In the genomic region with DNA sequence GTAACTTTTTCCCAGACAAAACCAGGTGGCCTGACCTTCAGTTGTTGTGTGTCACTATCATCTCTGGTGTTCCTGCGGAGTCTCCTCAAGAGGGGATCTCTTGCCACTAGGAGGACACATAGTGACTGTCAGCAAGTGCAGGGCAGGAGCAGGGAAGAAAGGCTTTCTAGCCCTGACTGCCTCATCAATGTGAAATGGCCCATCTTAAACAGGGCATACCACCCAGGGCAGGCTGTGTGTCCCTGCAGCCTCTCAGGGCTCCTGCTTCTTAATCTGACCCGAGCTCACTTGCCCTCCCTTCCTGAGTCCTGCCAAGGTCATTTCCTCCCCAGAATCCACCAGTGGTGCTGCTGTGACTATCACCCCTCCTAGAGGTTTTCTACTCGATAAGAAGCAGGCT, we compare ENCODE assay signal across 14 cellular contexts.
"Had no signal": no experiment of that assay in that cellular context is flagged by ENCODE, and none has a peak within 500 bp of the region (broad histone marks: within the 10 kb centered on the region; RNA-seq: fewer than 3 reads in every experiment).

No MANE protein-coding gene starts in this region.

- H3K4me3 ChIP-seq: hepatocyte, smooth muscle cell, tibial nerve had no signal

- H3K36me3 Mint-ChIP-seq: stimulated activated effector memory CD8-positive, alpha-beta T cell treated with anti-CD3 and anti-CD28 coated beads, Interleukin-12 subunit alpha, Interleukin-12 subunit beta, amount 100 ng/mL, for 72 hours had no signal

- H3K27ac Mint-ChIP-seq: activated CD8-positive, alpha-beta T cell treated with anti-CD3 and anti-CD28 coated beads for 36 hours; activated T-helper 1 cell treated with anti-CD3 and anti-CD28 coated beads, Interleukin-12 subunit alpha, Interleukin-12 subunit beta, Interleukin-2, Interleukin-4 antibody, amounts not matched to agents 30 ng/mL and 10 ng/mL and 1 ng/mL, durations not matched to agents 14 hours and 24 hours and 36 hours; stimulated activated effector memory CD8-positive, alpha-beta T cell treated with anti-CD3 and anti-CD28 coated beads, Interleukin-12 subunit alpha, Interleukin-12 subunit beta, amount 100 ng/mL, for 72 hours; T-helper 2 cell treated with Interferon-gamma antibody and Interleukin-4, amounts not matched to agents 5 μg/mL and 100 μg/mL, for 36 hours had no signal

- H3K36me3 ChIP-seq: tibial nerve, WERI-Rb-1 had no signal

- H3K27me3 ChIP-seq: tibial nerve had no signal

- H3K4me1 ChIP-seq: tibial nerve had no signal

- DNase-seq: activated CD4-positive, alpha-beta T cell treated with anti-CD3 and anti-CD28 coated beads for 4 hours; activated CD8-positive, alpha-beta memory T cell treated with anti-CD3 and anti-CD28 coated beads, Interleukin-2, amount 50 U/mL, for 4 hours; activated CD8-positive, alpha-beta T cell treated with anti-CD3 and anti-CD28 coated beads for 36 hours; activated naive CD4-positive, alpha-beta T cell; left colon; posterior cingulate gyrus; SW 1271; WERI-Rb-1 had no signal

- H3K9me3 Mint-ChIP-seq: activated CD8-positive, alpha-beta T cell treated with anti-CD3 and anti-CD28 coated beads for 36 hours; activated T-helper 1 cell treated with anti-CD3 and anti-CD28 coated beads, Interleukin-12 subunit alpha, Interleukin-12 subunit beta, Interleukin-2, Interleukin-4 antibody, amounts not matched to agents 30 ng/mL and 10 ng/mL and 1 ng/mL, durations not matched to agents 14 hours and 24 hours and 36 hours; T-helper 2 cell treated with Interferon-gamma antibody and Interleukin-4, amounts not matched to agents 5 μg/mL and 100 μg/mL, for 36 hours had no signal

- H3K4me1 Mint-ChIP-seq: stimulated activated effector memory CD8-positive, alpha-beta T cell treated with anti-CD3 and anti-CD28 coated beads, Interleukin-12 subunit alpha, Interleukin-12 subunit beta, amount 100 ng/mL, for 72 hours had no signal

- H3K4me3 Mint-ChIP-seq: activated CD8-positive, alpha-beta T cell treated with anti-CD3 and anti-CD28 coated beads for 36 hours; activated T-helper 1 cell treated with anti-CD3 and anti-CD28 coated beads, Interleukin-12 subunit alpha, Interleukin-12 subunit beta, Interleukin-2, Interleukin-4 antibody, amounts not matched to agents 30 ng/mL and 10 ng/mL and 1 ng/mL, durations not matched to agents 14 hours and 24 hours and 36 hours; stimulated activated effector memory CD8-positive, alpha-beta T cell treated with anti-CD3 and anti-CD28 coated beads, Interleukin-12 subunit alpha, Interleukin-12 subunit beta, amount 100 ng/mL, for 72 hours; T-helper 2 cell treated with Interferon-gamma antibody and Interleukin-4, amounts not matched to agents 5 μg/mL and 100 μg/mL, for 36 hours had no signal
